Comparison of ENCODE assay signal across 1 cellular context in genomic region chr17:47846741-47847340, GRCh38.
TF ChIP-seq lines count a peak whose summit lies in the region.

No MANE protein-coding gene starts in this region.

TF ChIP-seq in GM23338, 12 proteins besides CTCF, POLR2A, EP300 and RAD21 (continued from another document):
- no peak for TF ChIP-seq ZNF462 (CRISPR knock-in tag; IDR thresholded peaks at IDR 0.05)
- TF ChIP-seq, protein P1, sequence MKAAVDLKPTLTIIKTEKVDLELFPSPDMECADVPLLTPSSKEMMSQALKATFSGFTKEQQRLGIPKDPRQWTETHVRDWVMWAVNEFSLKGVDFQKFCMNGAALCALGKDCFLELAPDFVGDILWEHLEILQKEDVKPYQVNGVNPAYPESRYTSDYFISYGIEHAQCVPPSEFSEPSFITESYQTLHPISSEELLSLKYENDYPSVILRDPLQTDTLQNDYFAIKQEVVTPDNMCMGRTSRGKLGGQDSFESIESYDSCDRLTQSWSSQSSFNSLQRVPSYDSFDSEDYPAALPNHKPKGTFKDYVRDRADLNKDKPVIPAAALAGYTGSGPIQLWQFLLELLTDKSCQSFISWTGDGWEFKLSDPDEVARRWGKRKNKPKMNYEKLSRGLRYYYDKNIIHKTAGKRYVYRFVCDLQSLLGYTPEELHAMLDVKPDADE (IDR thresholded peaks at IDR 0.05): no peak
TF ChIP-seq in GM23338: peak in this region for 1.
